ENCODE assay signal across 1 cellular context in the genomic region with DNA sequence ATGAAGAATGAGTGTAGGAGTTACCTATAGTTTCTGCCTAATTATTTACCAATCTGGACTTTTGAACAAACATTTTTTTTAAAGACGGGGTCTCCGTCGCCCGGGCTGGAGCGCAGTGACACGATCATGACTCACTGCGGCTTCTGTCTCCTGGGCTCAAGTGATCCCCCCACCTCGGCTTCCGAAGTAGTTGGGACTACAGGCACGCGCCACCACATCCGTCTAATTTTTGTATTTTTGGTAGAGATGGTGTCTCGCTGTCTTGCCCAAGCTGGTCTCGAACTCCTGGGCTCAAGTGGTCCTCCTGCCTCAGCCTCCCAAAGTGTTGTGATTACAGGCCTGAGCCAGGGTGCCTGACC.
TF ChIP-seq lines count a peak whose summit lies in the region.

No MANE protein-coding gene starts in this region.

TF ChIP-seq in H1, 55 proteins besides CTCF, POLR2A, EP300 and RAD21 (continued from another document):
- no peak for TF ChIP-seq YY1 (IDR thresholded peaks at IDR 0.05; ENCODE audit: low read depth, low read length)
- TF ChIP-seq KDM5A (IDR thresholded peaks at IDR 0.05; ENCODE audit: low read length), result no peak
- TF ChIP-seq, protein P1, sequence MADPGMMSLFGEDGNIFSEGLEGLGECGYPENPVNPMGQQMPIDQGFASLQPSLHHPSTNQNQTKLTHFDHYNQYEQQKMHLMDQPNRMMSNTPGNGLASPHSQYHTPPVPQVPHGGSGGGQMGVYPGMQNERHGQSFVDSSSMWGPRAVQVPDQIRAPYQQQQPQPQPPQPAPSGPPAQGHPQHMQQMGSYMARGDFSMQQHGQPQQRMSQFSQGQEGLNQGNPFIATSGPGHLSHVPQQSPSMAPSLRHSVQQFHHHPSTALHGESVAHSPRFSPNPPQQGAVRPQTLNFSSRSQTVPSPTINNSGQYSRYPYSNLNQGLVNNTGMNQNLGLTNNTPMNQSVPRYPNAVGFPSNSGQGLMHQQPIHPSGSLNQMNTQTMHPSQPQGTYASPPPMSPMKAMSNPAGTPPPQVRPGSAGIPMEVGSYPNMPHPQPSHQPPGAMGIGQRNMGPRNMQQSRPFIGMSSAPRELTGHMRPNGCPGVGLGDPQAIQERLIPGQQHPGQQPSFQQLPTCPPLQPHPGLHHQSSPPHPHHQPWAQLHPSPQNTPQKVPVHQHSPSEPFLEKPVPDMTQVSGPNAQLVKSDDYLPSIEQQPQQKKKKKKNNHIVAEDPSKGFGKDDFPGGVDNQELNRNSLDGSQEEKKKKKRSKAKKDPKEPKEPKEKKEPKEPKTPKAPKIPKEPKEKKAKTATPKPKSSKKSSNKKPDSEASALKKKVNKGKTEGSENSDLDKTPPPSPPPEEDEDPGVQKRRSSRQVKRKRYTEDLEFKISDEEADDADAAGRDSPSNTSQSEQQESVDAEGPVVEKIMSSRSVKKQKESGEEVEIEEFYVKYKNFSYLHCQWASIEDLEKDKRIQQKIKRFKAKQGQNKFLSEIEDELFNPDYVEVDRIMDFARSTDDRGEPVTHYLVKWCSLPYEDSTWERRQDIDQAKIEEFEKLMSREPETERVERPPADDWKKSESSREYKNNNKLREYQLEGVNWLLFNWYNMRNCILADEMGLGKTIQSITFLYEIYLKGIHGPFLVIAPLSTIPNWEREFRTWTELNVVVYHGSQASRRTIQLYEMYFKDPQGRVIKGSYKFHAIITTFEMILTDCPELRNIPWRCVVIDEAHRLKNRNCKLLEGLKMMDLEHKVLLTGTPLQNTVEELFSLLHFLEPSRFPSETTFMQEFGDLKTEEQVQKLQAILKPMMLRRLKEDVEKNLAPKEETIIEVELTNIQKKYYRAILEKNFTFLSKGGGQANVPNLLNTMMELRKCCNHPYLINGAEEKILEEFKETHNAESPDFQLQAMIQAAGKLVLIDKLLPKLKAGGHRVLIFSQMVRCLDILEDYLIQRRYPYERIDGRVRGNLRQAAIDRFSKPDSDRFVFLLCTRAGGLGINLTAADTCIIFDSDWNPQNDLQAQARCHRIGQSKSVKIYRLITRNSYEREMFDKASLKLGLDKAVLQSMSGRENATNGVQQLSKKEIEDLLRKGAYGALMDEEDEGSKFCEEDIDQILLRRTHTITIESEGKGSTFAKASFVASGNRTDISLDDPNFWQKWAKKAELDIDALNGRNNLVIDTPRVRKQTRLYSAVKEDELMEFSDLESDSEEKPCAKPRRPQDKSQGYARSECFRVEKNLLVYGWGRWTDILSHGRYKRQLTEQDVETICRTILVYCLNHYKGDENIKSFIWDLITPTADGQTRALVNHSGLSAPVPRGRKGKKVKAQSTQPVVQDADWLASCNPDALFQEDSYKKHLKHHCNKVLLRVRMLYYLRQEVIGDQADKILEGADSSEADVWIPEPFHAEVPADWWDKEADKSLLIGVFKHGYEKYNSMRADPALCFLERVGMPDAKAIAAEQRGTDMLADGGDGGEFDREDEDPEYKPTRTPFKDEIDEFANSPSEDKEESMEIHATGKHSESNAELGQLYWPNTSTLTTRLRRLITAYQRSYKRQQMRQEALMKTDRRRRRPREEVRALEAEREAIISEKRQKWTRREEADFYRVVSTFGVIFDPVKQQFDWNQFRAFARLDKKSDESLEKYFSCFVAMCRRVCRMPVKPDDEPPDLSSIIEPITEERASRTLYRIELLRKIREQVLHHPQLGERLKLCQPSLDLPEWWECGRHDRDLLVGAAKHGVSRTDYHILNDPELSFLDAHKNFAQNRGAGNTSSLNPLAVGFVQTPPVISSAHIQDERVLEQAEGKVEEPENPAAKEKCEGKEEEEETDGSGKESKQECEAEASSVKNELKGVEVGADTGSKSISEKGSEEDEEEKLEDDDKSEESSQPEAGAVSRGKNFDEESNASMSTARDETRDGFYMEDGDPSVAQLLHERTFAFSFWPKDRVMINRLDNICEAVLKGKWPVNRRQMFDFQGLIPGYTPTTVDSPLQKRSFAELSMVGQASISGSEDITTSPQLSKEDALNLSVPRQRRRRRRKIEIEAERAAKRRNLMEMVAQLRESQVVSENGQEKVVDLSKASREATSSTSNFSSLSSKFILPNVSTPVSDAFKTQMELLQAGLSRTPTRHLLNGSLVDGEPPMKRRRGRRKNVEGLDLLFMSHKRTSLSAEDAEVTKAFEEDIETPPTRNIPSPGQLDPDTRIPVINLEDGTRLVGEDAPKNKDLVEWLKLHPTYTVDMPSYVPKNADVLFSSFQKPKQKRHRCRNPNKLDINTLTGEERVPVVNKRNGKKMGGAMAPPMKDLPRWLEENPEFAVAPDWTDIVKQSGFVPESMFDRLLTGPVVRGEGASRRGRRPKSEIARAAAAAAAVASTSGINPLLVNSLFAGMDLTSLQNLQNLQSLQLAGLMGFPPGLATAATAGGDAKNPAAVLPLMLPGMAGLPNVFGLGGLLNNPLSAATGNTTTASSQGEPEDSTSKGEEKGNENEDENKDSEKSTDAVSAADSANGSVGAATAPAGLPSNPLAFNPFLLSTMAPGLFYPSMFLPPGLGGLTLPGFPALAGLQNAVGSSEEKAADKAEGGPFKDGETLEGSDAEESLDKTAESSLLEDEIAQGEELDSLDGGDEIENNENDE (IDR thresholded peaks at IDR 0.05; ENCODE audit: insufficient replicate concordance, low read length), result no peak
- TF ChIP-seq CHD1 (IDR thresholded peaks at IDR 0.05; ENCODE audit: low read depth, low read length), result no peak
- TF ChIP-seq SP4 (IDR thresholded peaks at IDR 0.05; ENCODE audit: low read length), result no peak
- no peak for TF ChIP-seq SP1 (IDR thresholded peaks at IDR 0.05; ENCODE audit: low read depth, low read length)
- no peak for TF ChIP-seq SRF (IDR thresholded peaks at IDR 0.05; ENCODE audit: low read depth, low read length)
- TF ChIP-seq SIX5 (IDR thresholded peaks at IDR 0.05; ENCODE audit: low read depth, low read length), result no peak
- TF ChIP-seq ZNF274 (IDR thresholded peaks at IDR 0.05; ENCODE audit: borderline replicate concordance, extremely low read depth, low read length), result no peak
